Comparison of ENCODE assay signal across 1 cellular context in genomic region chr6:24997186-24997585, GRCh38.
TF ChIP-seq lines count a peak whose summit lies in the region.

No MANE protein-coding gene starts in this region.

TF ChIP-seq in H1, 55 proteins besides CTCF, POLR2A, EP300 and RAD21 (continued from another document):
- TF ChIP-seq SIRT6 (IDR thresholded peaks at IDR 0.05; ENCODE audit: low read length) (no peak), USF2 (IDR thresholded peaks at IDR 0.05; ENCODE audit: low read length) (no peak), ATF2 (IDR thresholded peaks at IDR 0.05; ENCODE audit: low read length) (no peak), MAX (IDR thresholded peaks at IDR 0.05) (no peak), SAP30 (IDR thresholded peaks at IDR 0.05; ENCODE audit: insufficient read depth, insufficient replicate concordance, low read length) (no peak), KDM5A (IDR thresholded peaks at IDR 0.05; ENCODE audit: low read length) (no peak), MAFK (IDR thresholded peaks at IDR 0.05; ENCODE audit: low read depth, low read length) (no peak), CBX5 (IDR thresholded peaks at IDR 0.05; ENCODE audit: low read depth, low read length) (no peak), TBP (IDR thresholded peaks at IDR 0.05; ENCODE audit: low read depth, low read length) (no peak), NRF1 (IDR thresholded peaks at IDR 0.05; ENCODE audit: low read depth, low read length) (no peak), CEBPB (IDR thresholded peaks at IDR 0.05; ENCODE audit: low read depth, low read length) (no peak)
